ENCODE assay signal across 1 cellular context in genomic region chr14:21095430-21096205, GRCh38.
A peak's percentile ranks its signal among the peaks of the same experiment; 100 is the strongest.
TF ChIP-seq lines count a peak whose summit lies in the region.

No MANE protein-coding gene starts in this region.

TF ChIP-seq in HepG2, 621 proteins besides CTCF, POLR2A, EP300 and RAD21 (continued from another document and continues in another):
- TF ChIP-seq PRDM10 (CRISPR knock-in tag; IDR thresholded peaks at IDR 0.05; ENCODE audit: low read depth) (0 out of 2 replicates have a peak, but pooled peaks have one; percentile 41), TRAFD1 (CRISPR knock-in tag; IDR thresholded peaks at IDR 0.05; ENCODE audit: borderline replicate concordance) (no peak), STAG1 (CRISPR knock-in tag; IDR thresholded peaks at IDR 0.05) (no peak), E2F1 (CRISPR knock-in tag; IDR thresholded peaks at IDR 0.05) (no peak), KLF11 (CRISPR knock-in tag; IDR thresholded peaks at IDR 0.05) (no peak), ZNF557 (CRISPR knock-in tag; IDR thresholded peaks at IDR 0.05) (no peak), ZNF646 (CRISPR knock-in tag; IDR thresholded peaks at IDR 0.05) (no peak), HMG20B (CRISPR knock-in tag; conservative IDR thresholded peaks at IDR 0.05) (no peak), NR2F1 (CRISPR knock-in tag; IDR thresholded peaks at IDR 0.05) (no peak), ZNF800 (CRISPR knock-in tag; IDR thresholded peaks at IDR 0.05) (no peak), HNF4A (CRISPR knock-in tag; IDR thresholded peaks at IDR 0.05) (no peak), CSRNP2 (CRISPR knock-in tag; conservative IDR thresholded peaks at IDR 0.05; ENCODE audit: low read depth) (no peak), KAT8 (CRISPR knock-in tag; IDR thresholded peaks at IDR 0.05) (no peak), ZNF362 (CRISPR knock-in tag; IDR thresholded peaks at IDR 0.05; ENCODE audit: borderline replicate concordance) (no peak), ZBTB38 (CRISPR knock-in tag; IDR thresholded peaks at IDR 0.05) (no peak), HNRNPH1 (optimal IDR thresholded peaks at IDR 0.05; ENCODE audit: low read depth, low read length) (no peak), SCMH1 (CRISPR knock-in tag; IDR thresholded peaks at IDR 0.05; ENCODE audit: borderline replicate concordance) (no peak), TFAP4 (IDR thresholded peaks at IDR 0.05; ENCODE audit: borderline replicate concordance, low read depth) (no peak), HBP1 (CRISPR knock-in tag; IDR thresholded peaks at IDR 0.05; ENCODE audit: low read depth) (peak; percentile 73; the same call in 1 of the 2 replicates), ZMAT5 (CRISPR knock-in tag; IDR thresholded peaks at IDR 0.05; ENCODE audit: borderline replicate concordance, low read depth) (no peak), STAT6 (CRISPR knock-in tag; IDR thresholded peaks at IDR 0.05; ENCODE audit: borderline replicate concordance) (no peak), CENPX (CRISPR knock-in tag; IDR thresholded peaks at IDR 0.05) (no peak), ZBTB25 (CRISPR knock-in tag; IDR thresholded peaks at IDR 0.05) (0 out of 2 replicates have a peak, but pooled peaks have one; percentile 65), ZNF776 (CRISPR knock-in tag; IDR thresholded peaks at IDR 0.05) (no peak), ZNF383 (CRISPR knock-in tag; IDR thresholded peaks at IDR 0.05; ENCODE audit: borderline replicate concordance) (no peak)
